In the genomic region with DNA sequence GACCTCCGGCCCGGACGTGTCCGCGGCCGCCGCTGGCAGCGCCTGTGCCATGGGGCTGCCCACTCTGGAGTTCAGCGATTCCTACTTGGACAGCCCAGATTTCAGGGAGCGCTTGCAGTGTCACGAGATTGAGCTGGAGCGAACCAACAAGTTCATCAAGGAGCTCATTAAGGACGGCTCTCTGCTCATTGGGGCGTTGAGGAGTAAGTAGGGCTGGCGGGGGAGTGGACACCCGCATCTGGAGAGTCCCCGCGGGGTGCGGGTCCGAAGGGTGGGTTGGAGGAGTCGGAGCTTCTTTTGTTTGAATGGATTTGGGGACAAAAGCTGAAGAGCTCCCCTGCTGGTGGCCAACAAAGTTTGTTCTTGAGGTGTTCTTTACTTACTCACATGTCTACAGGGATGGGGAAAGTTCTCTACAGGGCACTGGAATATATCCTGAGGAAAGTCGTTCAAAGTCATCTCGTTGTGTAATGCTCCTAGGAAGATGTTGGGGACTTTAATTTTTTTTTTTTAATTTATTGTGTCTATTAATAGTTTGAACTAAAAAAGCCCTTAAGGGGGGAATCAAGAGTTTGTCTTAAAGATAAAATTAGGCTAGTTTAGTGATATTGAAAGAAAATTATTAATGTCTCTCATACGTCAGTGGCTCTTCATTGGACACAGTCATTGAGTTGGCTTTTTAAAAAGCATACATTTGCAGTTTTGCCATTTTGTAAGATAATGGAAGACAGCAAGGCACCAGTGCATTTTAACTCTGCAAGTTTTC, we compare ENCODE assay signal across 8 cellular contexts. TPM values are rescaled to one million over a fixed set of nuclear protein-coding genes. Genes with fewer than 3 reads are reported as not detected.
A peak's percentile ranks its signal among the peaks of the same experiment; 100 is the strongest.
DNase-seq lines count a peak whose midpoint lies in the region; ATAC-seq and TF ChIP-seq lines count a peak whose summit lies in the region.

No MANE protein-coding gene starts in this region.

- H3K4me1 ChIP-seq in A673 (ENCODE audit: insufficient read depth, low read length, poor library complexity, severe bottlenecking): peaks cover 4% of the 10 kb centered on the region

- POLR2A ChIA-PET in A673 (lab: Charles Lee; ENCODE audit: low non-redundant PET): interaction anchor here (0.6 to 0.7 kb wide), 2 partner anchors 130 to 191 kb away, joined by 3 to 4 read pairs; no protein-coding TSS in a partner anchor
- POLR2A ChIA-PET in activated CD4-positive, alpha-beta memory T cell treated with anti-CD3 and anti-CD28 coated beads, Interleukin-2, amount 10 ng/mL, durations not matched to agents 7 days and 5 days (lab: Charles Lee): no interaction called here
- POLR2A ChIA-PET in naive thymus-derived CD8-positive, alpha-beta T cell (lab: Charles Lee): no interaction called here

- TF ChIP-seq CTCF in A673 (conservative IDR thresholded peaks at IDR 0.05; ENCODE audit: low read depth, low read length) (peak; percentile 76), GM12874 (IDR thresholded peaks at IDR 0.05; ENCODE audit: insufficient read depth, low read depth, low read length) (peak; percentile 71), fibroblast of the aortic adventitia (IDR thresholded peaks at IDR 0.05; ENCODE audit: insufficient read depth, low read length) (peak; percentile 78)

- peak; percentile 87 for DNase-seq in A673 (ENCODE audit: low spot score)
- peak; percentile 56 for DNase-seq in MV-4-11 (lab: John Stamatoyannopoulos, UW)
- DNase-seq in activated CD4-positive, alpha-beta memory T cell treated with anti-CD3 and anti-CD28 coated beads, Interleukin-2, amount 10 ng/mL, durations not matched to agents 7 days and 5 days: no peak
- DNase-seq in fibroblast of the aortic adventitia (ENCODE audit: low read depth): peak; percentile 86
- peak in 3 of 10 donors; percentile 5 to 35 (median 5) for DNase-seq in naive thymus-derived CD8-positive, alpha-beta T cell
- no peak for DNase-seq in NCI-H2107 treated with DMSO at 0.1 percent for 48 hours (lab: John Stamatoyannopoulos, UW; ENCODE audit: unreplicated experiment)

- H3K36me3 Mint-ChIP-seq in activated CD4-positive, alpha-beta memory T cell treated with anti-CD3 and anti-CD28 coated beads, Interleukin-2, amount 10 ng/mL, durations not matched to agents 7 days and 5 days (ENCODE audit: low read depth): no peaks in the 10 kb centered on the region
- H3K36me3 Mint-ChIP-seq in naive thymus-derived CD8-positive, alpha-beta T cell: no peaks in the 10 kb centered on the region

- intact Hi-C loops in A673 (cut with micrococcal nuclease; ENCODE audit: unreplicated experiment): no loop called here

- H3K27ac Mint-ChIP-seq in activated CD4-positive, alpha-beta memory T cell treated with anti-CD3 and anti-CD28 coated beads, Interleukin-2, amount 10 ng/mL, durations not matched to agents 7 days and 5 days: no peak overlapping the region
- H3K27ac Mint-ChIP-seq in naive thymus-derived CD8-positive, alpha-beta T cell: no peak overlapping the region

- H3K36me3 ChIP-seq in A673 (ENCODE audit: insufficient read depth, low read length, poor library complexity, severe bottlenecking): no peaks in the 10 kb centered on the region

- peaks cover 22% of the 10 kb centered on the region for H3K27me3 Mint-ChIP-seq in activated CD4-positive, alpha-beta memory T cell treated with anti-CD3 and anti-CD28 coated beads, Interleukin-2, amount 10 ng/mL, durations not matched to agents 7 days and 5 days
- peaks cover 10 to 36% (median 21%) of the 10 kb centered on the region in 5 donors for H3K27me3 Mint-ChIP-seq in naive thymus-derived CD8-positive, alpha-beta T cell

- BruUV-seq in A673 (replicated peaks; lab: Mats Ljungman, UMichigan): no TSS peak

- H3K4me3 ChIP-seq in A673 (ENCODE audit: low read depth, low read length, poor library complexity, severe bottlenecking) (peak overlapping the region; percentile 86), fibroblast of the aortic adventitia (ENCODE audit: low read depth, low read length) (peak overlapping the region; percentile 81)

- peak overlapping the region; percentile 64 for H3K27ac ChIP-seq in A673 (ENCODE audit: low read depth, low read length, poor library complexity, severe bottlenecking)

- H3K9me3 ChIP-seq in A673 (ENCODE audit: low read depth, low read length, poor library complexity, severe bottlenecking): no peaks in the 10 kb centered on the region

- H3K9me3 Mint-ChIP-seq in activated CD4-positive, alpha-beta memory T cell treated with anti-CD3 and anti-CD28 coated beads, Interleukin-2, amount 10 ng/mL, durations not matched to agents 7 days and 5 days: no peaks in the 10 kb centered on the region
- peaks cover 0 to 2% (median 0%) of the 10 kb centered on the region in 9 donors for H3K9me3 Mint-ChIP-seq in naive thymus-derived CD8-positive, alpha-beta T cell

- CTCF ChIA-PET in A673 (lab: Charles Lee): interaction anchor here (0.6 to 1.0 kb wide), 6 partner anchors 8 to 221 kb away, joined by 3 to 7 read pairs (median 5); no protein-coding TSS in a partner anchor
- CTCF ChIA-PET in activated CD4-positive, alpha-beta memory T cell treated with anti-CD3 and anti-CD28 coated beads, Interleukin-2, amount 10 ng/mL, durations not matched to agents 7 days and 5 days (lab: Charles Lee): no interaction called here

- no peaks in the 10 kb centered on the region for H3K27me3 ChIP-seq in A673 (replicated peaks; ENCODE audit: insufficient read depth, low read depth, low read length, poor library complexity)

- H3K4me3 Mint-ChIP-seq in activated CD4-positive, alpha-beta memory T cell treated with anti-CD3 and anti-CD28 coated beads, Interleukin-2, amount 10 ng/mL, durations not matched to agents 7 days and 5 days: peak overlapping the region; percentile 39
- H3K4me3 Mint-ChIP-seq in naive thymus-derived CD8-positive, alpha-beta T cell: peak overlapping the region; percentile 66 to 95 (median 89)

- peak; percentile 73 for ATAC-seq in HG02642 (IDR thresholded peaks at IDR 0.05; ENCODE audit: poor library complexity, unreplicated experiment)
- ATAC-seq in naive thymus-derived CD8-positive, alpha-beta T cell: peak; percentile 44 to 54

- peaks cover 11% of the 10 kb centered on the region for H3K4me1 Mint-ChIP-seq in activated CD4-positive, alpha-beta memory T cell treated with anti-CD3 and anti-CD28 coated beads, Interleukin-2, amount 10 ng/mL, durations not matched to agents 7 days and 5 days
- peaks cover 11 to 26% (median 15%) of the 10 kb centered on the region in 4 donors for H3K4me1 Mint-ChIP-seq in naive thymus-derived CD8-positive, alpha-beta T cell

RNA-seq across cellular contexts. Expression of a gene that starts 0.7 kb away (rescaled TPM):
- total RNA-seq in A673 (2021): 8.0 and 8.3 TPM in 2 replicates
- not detected for total RNA-seq in activated CD4-positive, alpha-beta memory T cell treated with anti-CD3 and anti-CD28 coated beads, Interleukin-2, amount 10 ng/mL, durations not matched to agents 7 days and 5 days
- 12.6 and 21.1 TPM in 2 replicates for total RNA-seq in fibroblast of the aortic adventitia (ENCODE audit: low replicate concordance)
- total RNA-seq in naive thymus-derived CD8-positive, alpha-beta T cell: under 1 TPM; 0.83 to 0.93 TPM
- polyA plus RNA-seq in naive thymus-derived CD8-positive, alpha-beta T cell: under 1 TPM in 1 of 3 donors, not detected in 2; 0.38 TPM

Comparison
In these comparisons a context has a peak if more than half of its experiments do, and no peak if none do; other contexts are left out.
1. DNase-seq: peak in A673 (single experiment), MV-4-11 (single experiment) and fibroblast of the aortic adventitia (single experiment); none in activated CD4-positive, alpha-beta memory T cell treated with anti-CD3 and anti-CD28 coated beads, Interleukin-2, amount 10 ng/mL, durations not matched to agents 7 days and 5 days (single experiment) and NCI-H2107 treated with DMSO at 0.1 percent for 48 hours (single experiment).
2. Peak in every context shown above with its lines, with median percentiles within 50 percentile points of each other: CTCF ChIP-seq.